Comparison of ENCODE assay signal across 22 cellular contexts in genomic region chr1:30400436-30400975, GRCh38.
"Had no signal": no experiment of that assay in that cellular context is flagged by ENCODE, and none has a peak within 500 bp of the region (broad histone marks: within the 10 kb centered on the region; RNA-seq: fewer than 3 reads in every experiment).

No MANE protein-coding gene starts in this region.

- H3K36me3 Mint-ChIP-seq: brain had no signal

- H3K4me1 ChIP-seq: SJSA1 had no signal

- H3K36me3 ChIP-seq: SJSA1 had no signal

- H3K27ac Mint-ChIP-seq: activated CD8-positive, alpha-beta T cell treated with anti-CD3 and anti-CD28 coated beads, Interleukin-2, amount 10 ng/mL, durations not matched to agents 7 days and 5 days; brain; T-helper 1 cell treated with Interleukin-12 subunit alpha and Interleukin-12 subunit beta and Interleukin-4 antibody, amounts not matched to agents 30 μg/mL and 1 μg/mL, for 36 hours had no signal

- ATAC-seq: activated CD4-positive, CD25-positive, alpha-beta regulatory T cell treated with anti-CD3 and anti-CD28 coated beads, Interleukin-2, amount 50 U/mL, for 24 hours; activated CD8-positive, alpha-beta T cell treated with anti-CD3 and anti-CD28 coated beads, Interleukin-2, amount 10 ng/mL, durations not matched to agents 7 days and 5 days; Panc1 had no signal

- H3K4me3 Mint-ChIP-seq: activated CD8-positive, alpha-beta T cell treated with anti-CD3 and anti-CD28 coated beads, Interleukin-2, amount 10 ng/mL, durations not matched to agents 7 days and 5 days; brain; T-helper 1 cell treated with Interleukin-12 subunit alpha and Interleukin-12 subunit beta and Interleukin-4 antibody, amounts not matched to agents 30 μg/mL and 1 μg/mL, for 36 hours had no signal

- H3K9me3 Mint-ChIP-seq: T-helper 1 cell treated with Interleukin-12 subunit alpha and Interleukin-12 subunit beta and Interleukin-4 antibody, amounts not matched to agents 30 μg/mL and 1 μg/mL, for 36 hours had no signal

- H3K9me3 ChIP-seq: SJSA1 had no signal

- DNase-seq: activated CD4-positive, alpha-beta T cell treated with anti-CD3 and anti-CD28 coated beads for 4 hours; activated CD8-positive, alpha-beta memory T cell treated with anti-CD3 and anti-CD28 coated beads, Interleukin-2, amount 50 U/mL, for 48 hours; activated CD8-positive, alpha-beta T cell treated with anti-CD3 and anti-CD28 coated beads, Interleukin-2, amount 10 ng/mL, durations not matched to agents 7 days and 5 days; activated naive CD4-positive, alpha-beta T cell treated with anti-CD3 and anti-CD28 coated beads, Interleukin-2, amount 50 U/mL, for 16 hours; activated T-cell treated with anti-CD3 and anti-CD28 coated beads, Interleukin-2, amount 50 U/mL, for 1 hour; amniotic stem cell; Kasumi-1; KBM-7; NCI-H1048; NCI-H1930; NCI-H446 treated with DMSO at 0.1 percent for 48 hours; NCI-H524 treated with DMSO at 0.1 percent for 48 hours; NCI-H82; NK-92 treated with Interleukin-12 subunit alpha and Interleukin-12 subunit beta, amount 100 ng/mL, for 24 hours; OCI-M1; RPMI8226; SHP77 had no signal

- H3K4me3 ChIP-seq: SJSA1 had no signal

- H3K27ac ChIP-seq: SJSA1 had no signal
